In genomic region chr6:20542927-20543602, GRCh38 we compare ENCODE assay signal across 8 cellular contexts. TPM values are rescaled to one million over a fixed set of nuclear protein-coding genes. Genes with fewer than 3 reads are reported as not detected.
DNase-seq lines count a peak whose midpoint lies in the region; ATAC-seq, FAIRE-seq and TF ChIP-seq lines count a peak whose summit lies in the region.

No MANE protein-coding gene starts in this region.

- peaks cover 16% of the 10 kb centered on the region for H3K4me1 ChIP-seq in skeletal muscle satellite cell (ENCODE audit: control insufficient read depth, insufficient read depth, low read length)

- TF ChIP-seq POLR2A in GM18505 (IDR thresholded peaks at IDR 0.05; ENCODE audit: borderline replicate concordance, extremely low read depth, insufficient read depth, insufficient read length), result no peak

- no peaks in the 10 kb centered on the region for H3K27me3 ChIP-seq in skeletal muscle satellite cell (ENCODE audit: control insufficient read depth, insufficient read depth, low read length)

- H3K36me3 Mint-ChIP-seq in activated T-helper 17 cell treated with anti-CD3 and anti-CD28 coated beads, Interleukin-2, amount 50 U/mL, for 72 hours (ENCODE audit: low read depth), result peaks cover 94% of the 10 kb centered on the region
- H3K36me3 Mint-ChIP-seq in nephron progenitor cell (ENCODE audit: low read depth), result peaks cover 75% of the 10 kb centered on the region

- H3K9me3 ChIP-seq in skeletal muscle satellite cell (replicated peaks; ENCODE audit: low read length), result no peaks in the 10 kb centered on the region

- peak; percentile 33 for FAIRE-seq in HTR-8/SVneo (lab: Jason Lieb, UNC)

- H3K4me1 Mint-ChIP-seq in activated T-helper 17 cell treated with anti-CD3 and anti-CD28 coated beads, Interleukin-2, amount 50 U/mL, for 72 hours, result peaks cover 35% of the 10 kb centered on the region
- H3K4me1 Mint-ChIP-seq in nephron progenitor cell, result peaks cover 22% of the 10 kb centered on the region

- peak overlapping the region; percentile 92 for H3K27ac Mint-ChIP-seq in activated T-helper 17 cell treated with anti-CD3 and anti-CD28 coated beads, Interleukin-2, amount 50 U/mL, for 72 hours
- H3K27ac Mint-ChIP-seq in nephron progenitor cell, result no peak overlapping the region

- ATAC-seq in GM18505 (IDR thresholded peaks at IDR 0.05; ENCODE audit: unreplicated experiment) (peak; percentile 99), GM21619 (IDR thresholded peaks at IDR 0.05; ENCODE audit: unreplicated experiment) (peak; percentile 99)
- peak; percentile 96 for ATAC-seq in activated T-helper 17 cell treated with anti-CD3 and anti-CD28 coated beads, Interleukin-2, amount 50 U/mL, for 72 hours (replicated peaks)

- no peak for TF ChIP-seq CTCF in nephron progenitor cell (IDR thresholded peaks at IDR 0.05)

- peaks cover 13% of the 10 kb centered on the region for H3K36me3 ChIP-seq in skeletal muscle satellite cell (ENCODE audit: insufficient read depth, low read length)

- H3K9me3 Mint-ChIP-seq in activated T-helper 17 cell treated with anti-CD3 and anti-CD28 coated beads, Interleukin-2, amount 50 U/mL, for 72 hours, result no peaks in the 10 kb centered on the region
- peaks cover 9% of the 10 kb centered on the region for H3K9me3 Mint-ChIP-seq in nephron progenitor cell

- no peak overlapping the region for H3K4me3 ChIP-seq in skeletal muscle satellite cell (ENCODE audit: low read length)

- no peaks in the 10 kb centered on the region for H3K27me3 Mint-ChIP-seq in activated T-helper 17 cell treated with anti-CD3 and anti-CD28 coated beads, Interleukin-2, amount 50 U/mL, for 72 hours
- H3K27me3 Mint-ChIP-seq in nephron progenitor cell (ENCODE audit: low read depth, poor library complexity), result no peaks in the 10 kb centered on the region

- H3K9ac ChIP-seq in skeletal muscle satellite cell (ENCODE audit: low read depth, low read length), result no peak overlapping the region

- no peak for DNase-seq in HTR-8/SVneo (ENCODE audit: insufficient read length, low spot score)
- DNase-seq in NOMO-1 (lab: John Stamatoyannopoulos, UW; ENCODE audit: unreplicated experiment in 2 of 2), result no peak
- DNase-seq in nephron progenitor cell, result no peak
- DNase-seq in retina, result no peak

- H3K4me2 ChIP-seq in skeletal muscle satellite cell (ENCODE audit: low read length), result peak overlapping the region; percentile 61

- H3K4me3 Mint-ChIP-seq in activated T-helper 17 cell treated with anti-CD3 and anti-CD28 coated beads, Interleukin-2, amount 50 U/mL, for 72 hours, result peak overlapping the region; percentile 55
- H3K4me3 Mint-ChIP-seq in nephron progenitor cell, result no peak overlapping the region

RNA-seq across cellular contexts. Expression of gene CDKAL1, which starts 8.8 kb away (rescaled TPM):
- total RNA-seq in activated T-helper 17 cell treated with anti-CD3 and anti-CD28 coated beads, Interleukin-2, amount 50 U/mL, for 72 hours, result 10 to 100 TPM; 27.7 to 31.9 TPM
- 12.4 and 13.1 TPM in 2 replicates for total RNA-seq in skeletal muscle satellite cell (2012; rRNA removed)
